ENCODE assay signal across 11 cellular contexts in genomic region chr3:25460751-25461150, GRCh38. TPM values are rescaled to one million over a fixed set of nuclear protein-coding genes. Genes with fewer than 3 reads are reported as not detected.
DNase-seq lines count a peak whose midpoint lies in the region; ATAC-seq and TF ChIP-seq lines count a peak whose summit lies in the region.
"Had no signal": no experiment of that assay in that cellular context is flagged by ENCODE, and none has a peak within 500 bp of the region (broad histone marks: within the 10 kb centered on the region; RNA-seq: fewer than 3 reads in every experiment).

No MANE protein-coding gene starts in this region.

- CTCF ChIA-PET in activated CD4-positive, alpha-beta T cell treated with anti-CD3 and anti-CD28 coated beads, Interleukin-2, amount 10 ng/mL, durations not matched to agents 7 days and 5 days (lab: Charles Lee): no interaction called here

- peaks cover 2% of the 10 kb centered on the region for H3K27me3 Mint-ChIP-seq in activated CD4-positive, alpha-beta T cell treated with anti-CD3 and anti-CD28 coated beads, Interleukin-2, amount 10 ng/mL, durations not matched to agents 7 days and 5 days

- H3K79me2 ChIP-seq in smooth muscle cell (ENCODE audit: low read depth) (peaks cover 64% of the 10 kb centered on the region), hepatocyte (peaks cover 74% of the 10 kb centered on the region)

- H3K4me2 ChIP-seq in smooth muscle cell: peak overlapping the region; percentile 29
- no peak overlapping the region for H3K4me2 ChIP-seq in hepatocyte

- H3K9me2 ChIP-seq in hepatocyte (replicated peaks; ENCODE audit: insufficient read depth): no peaks in the 10 kb centered on the region

- peak; percentile 94 for ATAC-seq in HG02623 (IDR thresholded peaks at IDR 0.05; ENCODE audit: unreplicated experiment)
- ATAC-seq in HG03575 (IDR thresholded peaks at IDR 0.05; ENCODE audit: extremely low read depth, insufficient number of reproducible peaks, low FRiP score, unreplicated experiment): peak; percentile 99
- no peak for ATAC-seq in omental fat pad (ENCODE audit: low FRiP score)
- ATAC-seq: psoas muscle had no signal

- no peak overlapping the region for H3K27ac Mint-ChIP-seq in activated CD4-positive, alpha-beta T cell treated with anti-CD3 and anti-CD28 coated beads, Interleukin-2, amount 10 ng/mL, durations not matched to agents 7 days and 5 days

- POLR2A ChIA-PET in activated CD4-positive, alpha-beta T cell treated with anti-CD3 and anti-CD28 coated beads, Interleukin-2, amount 10 ng/mL, durations not matched to agents 7 days and 5 days (lab: Charles Lee): no interaction called here

- H2AFZ ChIP-seq in smooth muscle cell (ENCODE audit: low read depth) (no peak overlapping the region), hepatocyte (no peak overlapping the region)

- 19% methylated on average over 2 of the region's 2 CpGs for WGBS in smooth muscle cell (ENCODE audit: low lambda C conversion rate)
- 79% methylated on average over 2 of the region's 2 CpGs for WGBS in hepatocyte (ENCODE audit: low lambda C conversion rate, missing lambda C conversion rate)

- H3K9ac ChIP-seq in smooth muscle cell (ENCODE audit: low read depth): no peak overlapping the region

- no peak overlapping the region for H3K4me3 Mint-ChIP-seq in activated CD4-positive, alpha-beta T cell treated with anti-CD3 and anti-CD28 coated beads, Interleukin-2, amount 10 ng/mL, durations not matched to agents 7 days and 5 days

- no peaks in the 10 kb centered on the region for H3K9me3 ChIP-seq in smooth muscle cell (replicated peaks; ENCODE audit: low read depth)
- H3K9me3 ChIP-seq in hepatocyte (ENCODE audit: low read depth): no peaks in the 10 kb centered on the region
- H3K9me3 ChIP-seq: psoas muscle had no signal

- H3K4me1 Mint-ChIP-seq in activated CD4-positive, alpha-beta T cell treated with anti-CD3 and anti-CD28 coated beads, Interleukin-2, amount 10 ng/mL, durations not matched to agents 7 days and 5 days: peaks cover 9% of the 10 kb centered on the region

- H3K27me3 ChIP-seq in smooth muscle cell (ENCODE audit: low read depth) (no peaks in the 10 kb centered on the region), hepatocyte (no peaks in the 10 kb centered on the region)

- peak; percentile 5 for DNase-seq in activated CD4-positive, alpha-beta T cell treated with anti-CD3 and anti-CD28 coated beads, Interleukin-2, amount 10 ng/mL, durations not matched to agents 7 days and 5 days
- no peak for DNase-seq in activated CD4-positive, alpha-beta T cell treated with anti-CD3 and anti-CD28 coated beads for 48 hours
- DNase-seq in smooth muscle cell (lab: John Stamatoyannopoulos, UW; ENCODE audit: unreplicated experiment) (no peak), omental fat pad (ENCODE audit: low spot score) (no peak), hepatocyte (ENCODE audit: low spot score) (no peak), cerebellar nuclear complex (lab: John Stamatoyannopoulos, UW) (no peak)
- DNase-seq: ACHN, NCI-H2171 treated with DMSO at 0.1 percent for 48 hours, psoas muscle had no signal

- no peaks in the 10 kb centered on the region for H3K36me3 Mint-ChIP-seq in activated CD4-positive, alpha-beta T cell treated with anti-CD3 and anti-CD28 coated beads, Interleukin-2, amount 10 ng/mL, durations not matched to agents 7 days and 5 days (ENCODE audit: low read depth)

- H4K20me1 ChIP-seq in smooth muscle cell (ENCODE audit: low read depth): no peaks in the 10 kb centered on the region
- no peaks in the 10 kb centered on the region for H4K20me1 ChIP-seq in hepatocyte (ENCODE audit: insufficient read depth, poor library complexity, severe bottlenecking)

- H3K4me3 ChIP-seq in smooth muscle cell (no peak overlapping the region), hepatocyte (no peak overlapping the region)
- H3K4me3 ChIP-seq: psoas muscle had no signal

- TF ChIP-seq CTCF in smooth muscle cell (IDR thresholded peaks at IDR 0.05; ENCODE audit: borderline replicate concordance, insufficient read depth, poor library complexity, severe bottlenecking): no peak
- no peak for TF ChIP-seq CTCF in omental fat pad (IDR thresholded peaks at IDR 0.05)
- TF ChIP-seq CTCF in hepatocyte (IDR thresholded peaks at IDR 0.05; ENCODE audit: poor library complexity): no peak

- H3K36me3 ChIP-seq in smooth muscle cell (ENCODE audit: low read depth) (no peaks in the 10 kb centered on the region), hepatocyte (replicated peaks; ENCODE audit: insufficient read depth, low read depth) (no peaks in the 10 kb centered on the region)

- no peaks in the 10 kb centered on the region for H3K9me3 Mint-ChIP-seq in activated CD4-positive, alpha-beta T cell treated with anti-CD3 and anti-CD28 coated beads, Interleukin-2, amount 10 ng/mL, durations not matched to agents 7 days and 5 days

- H3K4me1 ChIP-seq in smooth muscle cell (ENCODE audit: low read depth): peaks cover 13% of the 10 kb centered on the region
- H3K4me1 ChIP-seq in hepatocyte (ENCODE audit: insufficient read depth): peaks cover 37% of the 10 kb centered on the region

- H3K27ac ChIP-seq in smooth muscle cell (ENCODE audit: low read depth): peak overlapping the region; percentile 57
- no peak overlapping the region for H3K27ac ChIP-seq in hepatocyte
- H3K27ac ChIP-seq: psoas muscle had no signal

- peaks cover 25% of the 10 kb centered on the region for H3F3A ChIP-seq in smooth muscle cell (ENCODE audit: low read depth)

RNA-seq across cellular contexts. Expression of gene RARB, which starts 32.7 kb away (rescaled TPM):
- total RNA-seq in activated CD4-positive, alpha-beta T cell treated with anti-CD3 and anti-CD28 coated beads, Interleukin-2, amount 10 ng/mL, durations not matched to agents 7 days and 5 days: not detected
- total RNA-seq in smooth muscle cell: 106 and 129 TPM in 2 replicates
- polyA plus RNA-seq in smooth muscle cell: 62.8 and 88.1 TPM in 2 replicates
- total RNA-seq in omental fat pad: 10 to 100 TPM in 1 of 4 donors, 1 to 10 TPM in 3; 2.6 to 11.2 (median 3.4) TPM
- 30.7 and 33.0 TPM in 2 replicates for total RNA-seq in hepatocyte
- 20.2 and 22.2 TPM in 2 replicates for polyA plus RNA-seq in hepatocyte
